ENCODE assay signal across 8 cellular contexts in genomic region chr16:12035404-12036147, GRCh38. TPM values are rescaled to one million over a fixed set of nuclear protein-coding genes. Genes with fewer than 3 reads are reported as not detected.
DNase-seq lines count a peak whose midpoint lies in the region; ATAC-seq and TF ChIP-seq lines count a peak whose summit lies in the region.
"Not testable (repeated sequence)": the region's sequence is repeated elsewhere in the genome, so short reads cannot be mapped to it uniquely, and the experiment has no call there.

No MANE protein-coding gene starts in this region.

- H3K4me1 ChIP-seq in HEK293 (ENCODE audit: control insufficient read depth, insufficient read depth, low read length); duodenal mucosa (ENCODE audit: control insufficient read depth in 1 of 2, insufficient read depth in 2 of 2, low read length in 2 of 2); left lung; neural progenitor cell: not testable (repeated sequence)
- H3K4me1 ChIP-seq in heart left ventricle, result peaks cover 0 to 43% (median 17%) of the 10 kb centered on the region in 12 donors
- peaks cover 17% of the 10 kb centered on the region for H3K4me1 ChIP-seq in vagina

- not testable (repeated sequence) for ATAC-seq in activated B cell treated with CpG ODN at 0.5 μM for 24 hours (ENCODE audit: low read depth); left lung
- peak; percentile 60 to 81 (median 70) for ATAC-seq in heart left ventricle
- ATAC-seq in stimulated activated naive B cell treated with anti-CD40 and anti-IgM and Interleukin-4, amounts not matched to agents 10 μg/mL and 1 μg/mL and 100 μg/mL, for 72 hours (replicated peaks), result peak; percentile 22 to 24

- H3K27me3 Mint-ChIP-seq in activated B cell treated with CpG ODN at 0.5 μM for 24 hours; neural progenitor cell (ENCODE audit: insufficient read depth, low read depth); stimulated activated naive B cell treated with anti-CD40 and anti-IgM and Interleukin-4, amounts not matched to agents 10 μg/mL and 1 μg/mL and 100 μg/mL, for 72 hours: not testable (repeated sequence)

- not testable (repeated sequence) for H2AFZ ChIP-seq in neural progenitor cell (replicated peaks)

- WGBS in heart left ventricle, 4 donors, result 34 to 52% (median 39%) methylated on average over 5 of the region's 5 CpGs

- H3K79me2 ChIP-seq in neural progenitor cell (ENCODE audit: low read depth), result not testable (repeated sequence)

- H4K20me1 ChIP-seq in neural progenitor cell (ENCODE audit: low read depth), result not testable (repeated sequence)

- CTCF ChIA-PET in HEK293 (lab: Yijun Ruan, JAX), result interaction anchor here (0.6 to 1.3 kb wide), 2 partner anchors 32 to 368 kb away, joined by 3 to 6 read pairs; no protein-coding TSS in a partner anchor
- CTCF ChIA-PET in activated B cell treated with CpG ODN at 0.5 μM for 24 hours (lab: Charles Lee), result interaction anchor here (0.8 to 1.5 kb wide), 2 partner anchors 14 to 32 kb away, joined by 3 to 4 read pairs; no protein-coding TSS in a partner anchor

- H3F3A ChIP-seq in neural progenitor cell (ENCODE audit: low read depth), result not testable (repeated sequence)

- not testable (repeated sequence) for TF ChIP-seq POLR2A in heart left ventricle (IDR thresholded peaks at IDR 0.05); vagina (IDR thresholded peaks at IDR 0.05)

- DNase-seq in activated B cell treated with CpG ODN at 0.5 μM for 24 hours; left lung; stimulated activated naive B cell treated with anti-CD40 and anti-IgM and Interleukin-4, amounts not matched to agents 10 μg/mL and 1 μg/mL and 100 μg/mL, for 72 hours; vagina (ENCODE audit: extremely low spot score in 2 of 2): not testable (repeated sequence)
- DNase-seq in heart left ventricle (peak in 2 of 5 donors; percentile 26 to 44), neural progenitor cell (ENCODE audit: low spot score) (peak; percentile 13)

- H3K4me3 Mint-ChIP-seq in activated B cell treated with CpG ODN at 0.5 μM for 24 hours, result peak overlapping the region; percentile 58
- H3K4me3 Mint-ChIP-seq in neural progenitor cell, result not testable (repeated sequence)
- H3K4me3 Mint-ChIP-seq in stimulated activated naive B cell treated with anti-CD40 and anti-IgM and Interleukin-4, amounts not matched to agents 10 μg/mL and 1 μg/mL and 100 μg/mL, for 72 hours, result peak overlapping the region; percentile 37 to 44

- H3K27ac ChIP-seq in HEK293 (ENCODE audit: extremely low read depth, low read depth, low read length); neural progenitor cell: not testable (repeated sequence)
- H3K27ac ChIP-seq in duodenal mucosa (ENCODE audit: low read depth, low read length) (peak overlapping the region; percentile 32), heart left ventricle (peak overlapping the region in 10 of 12 donors; percentile 10 to 79 (median 48)), left lung (peak overlapping the region; percentile 13 to 48), vagina (peak overlapping the region; percentile 40)

- H3K9me3 Mint-ChIP-seq in activated B cell treated with CpG ODN at 0.5 μM for 24 hours; neural progenitor cell; stimulated activated naive B cell treated with anti-CD40 and anti-IgM and Interleukin-4, amounts not matched to agents 10 μg/mL and 1 μg/mL and 100 μg/mL, for 72 hours: not testable (repeated sequence)

- H3K4me1 Mint-ChIP-seq in activated B cell treated with CpG ODN at 0.5 μM for 24 hours (peaks cover 79% of the 10 kb centered on the region), neural progenitor cell (peaks cover 11% of the 10 kb centered on the region)
- H3K4me1 Mint-ChIP-seq in stimulated activated naive B cell treated with anti-CD40 and anti-IgM and Interleukin-4, amounts not matched to agents 10 μg/mL and 1 μg/mL and 100 μg/mL, for 72 hours, result peaks cover 50 to 82% of the 10 kb centered on the region in 2 donors

- POLR2A ChIA-PET in HEK293 (lab: Yijun Ruan, JAX) (interaction anchor here (0.7 kb wide), 1 partner anchor 62 kb away, joined by 4 read pairs; no protein-coding TSS in a partner anchor), activated B cell treated with CpG ODN at 0.5 μM for 24 hours (lab: Charles Lee) (interaction anchor here (0.6 to 2.2 kb wide), 9 partner anchors 9 to 197 kb away, joined by 3 to 15 read pairs (median 5); partner anchors contain the start of gene SNX29)

- H3K4me3 ChIP-seq in HEK293 (ENCODE audit: low read depth, low read length); duodenal mucosa (ENCODE audit: low read depth in 1 of 2, low read length in 2 of 2); heart left ventricle; left lung; neural progenitor cell; vagina: not testable (repeated sequence)

- H3K9ac ChIP-seq in duodenal mucosa (ENCODE audit: low read depth in 1 of 2, low read length in 2 of 2); neural progenitor cell: not testable (repeated sequence)

- intact Hi-C loops in activated B cell treated with CpG ODN at 0.5 μM for 24 hours (cut with micrococcal nuclease), result loop anchor here (1.0 to 2.0 kb wide), 2 partner anchors 15 to 71 kb away; partner anchors contain the start of gene TNFRSF17
- intact Hi-C loops in heart left ventricle (cut with DNase I); left lung (cut with DNase I); vagina (cut with DNase I): not testable (repeated sequence)

- not testable (repeated sequence) for H3K27me3 ChIP-seq in duodenal mucosa (ENCODE audit: control insufficient read depth in 1 of 2, insufficient read depth in 2 of 2, low read length in 2 of 2); heart left ventricle; left lung; neural progenitor cell; vagina

- peak overlapping the region; percentile 97 for H3K27ac Mint-ChIP-seq in activated B cell treated with CpG ODN at 0.5 μM for 24 hours
- H3K27ac Mint-ChIP-seq in neural progenitor cell, result peak overlapping the region; percentile 63
- H3K27ac Mint-ChIP-seq in stimulated activated naive B cell treated with anti-CD40 and anti-IgM and Interleukin-4, amounts not matched to agents 10 μg/mL and 1 μg/mL and 100 μg/mL, for 72 hours, result peak overlapping the region; percentile 92

- TF ChIP-seq CTCF in HEK293 (tag by site-specific recombination; IDR thresholded peaks at IDR 0.05); activated B cell treated with CpG ODN at 0.5 μM for 24 hours (IDR thresholded peaks at IDR 0.05); heart left ventricle (IDR thresholded peaks at IDR 0.05); left lung (IDR thresholded peaks at IDR 0.05); neural progenitor cell (IDR thresholded peaks at IDR 0.05); vagina (IDR thresholded peaks at IDR 0.05): not testable (repeated sequence)

- H3K36me3 ChIP-seq in HEK293 (ENCODE audit: control insufficient read depth in 2 of 2, insufficient read depth in 1 of 2, low read length in 2 of 2); duodenal mucosa (ENCODE audit: control insufficient read depth in 1 of 2, insufficient read depth in 2 of 2, low read length in 2 of 2); heart left ventricle; left lung; neural progenitor cell; vagina: not testable (repeated sequence)

- H3K36me3 Mint-ChIP-seq in activated B cell treated with CpG ODN at 0.5 μM for 24 hours (ENCODE audit: low read depth), result peaks cover 27% of the 10 kb centered on the region
- H3K36me3 Mint-ChIP-seq in neural progenitor cell, result not testable (repeated sequence)
- peaks cover 50 to 58% of the 10 kb centered on the region in 2 donors for H3K36me3 Mint-ChIP-seq in stimulated activated naive B cell treated with anti-CD40 and anti-IgM and Interleukin-4, amounts not matched to agents 10 μg/mL and 1 μg/mL and 100 μg/mL, for 72 hours

- H3K4me2 ChIP-seq in neural progenitor cell, result not testable (repeated sequence)

- H3K9me3 ChIP-seq in HEK293 (ENCODE audit: control insufficient read depth, insufficient read depth, low read depth, low read length); duodenal mucosa (ENCODE audit: control insufficient read depth in 1 of 2, low read length in 2 of 2); heart left ventricle; left lung; neural progenitor cell (ENCODE audit: low read depth); vagina: not testable (repeated sequence)

TF ChIP-seq in HEK293, 187 proteins besides CTCF, POLR2A, EP300 and RAD21:
- peak; percentile 35; the same call in 1 of the 2 replicates for TF ChIP-seq GLIS1 (tag by site-specific recombination; IDR thresholded peaks at IDR 0.05)

RNA-seq across cellular contexts. Expression of gene SNX29, which starts 59.0 kb away (rescaled TPM):
- total RNA-seq in activated B cell treated with CpG ODN at 0.5 μM for 24 hours (173 and 195 TPM in 2 replicates), heart left ventricle (10 to 100 TPM in 8 of 9 donors, 1 to 10 TPM in 1; 8.4 to 26.2 (median 12.9) TPM), left lung (10 to 100 TPM; 33.2 to 41.0 TPM), neural progenitor cell (ENCODE audit: low replicate concordance) (6.3 and 7.2 TPM in 2 replicates), vagina (28.7 TPM)
- polyA plus RNA-seq in heart left ventricle, result 1 to 10 TPM; 3.7 to 4.3 TPM
